In the genomic region with DNA sequence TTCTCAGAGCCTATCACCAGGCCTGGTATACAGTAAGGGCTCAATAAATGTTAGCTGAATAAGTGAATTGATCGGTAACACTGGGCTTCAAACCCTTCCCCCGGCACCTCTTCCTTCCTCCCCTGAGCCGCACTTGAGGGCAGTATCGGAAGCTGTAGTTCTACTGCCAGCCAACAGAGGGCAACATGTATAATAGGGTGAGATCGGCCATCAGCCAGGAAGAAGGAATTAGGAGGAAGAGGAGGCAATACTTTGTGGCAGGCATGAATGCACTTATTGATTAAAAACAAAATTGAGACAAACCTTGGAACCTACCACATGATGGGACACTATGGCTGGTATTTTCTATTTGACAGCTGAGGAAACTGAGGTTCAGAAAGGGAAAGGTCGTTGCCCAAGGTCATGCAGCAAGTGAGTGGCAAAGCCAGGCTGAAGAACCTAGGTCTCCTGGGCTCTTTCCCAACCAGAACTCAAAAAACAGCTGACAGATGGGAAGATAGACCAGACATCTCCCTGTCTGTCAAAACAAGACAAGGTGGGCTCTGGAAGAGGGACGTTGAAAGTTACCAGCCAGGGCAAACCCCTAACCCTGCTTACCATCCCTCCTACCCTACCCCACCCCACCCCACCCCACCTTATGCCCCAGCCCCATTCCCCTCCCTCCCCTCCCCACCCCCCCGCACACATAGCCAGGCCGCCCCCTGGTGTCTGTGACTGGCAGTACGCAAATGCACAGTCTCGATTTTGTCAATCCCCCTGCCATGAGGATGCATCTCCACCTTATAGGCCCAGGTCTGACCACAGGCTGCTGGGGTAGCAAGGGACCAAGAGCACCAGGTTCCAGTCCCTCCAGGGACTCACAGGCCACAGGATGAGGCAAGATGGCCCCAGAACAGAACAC, we compare ENCODE assay signal across 8 cellular contexts.
DNase-seq lines count a peak whose midpoint lies in the region; ATAC-seq and TF ChIP-seq lines count a peak whose summit lies in the region.

No MANE protein-coding gene starts in this region.

- peak; percentile 64 for ATAC-seq in T-helper 17 cell
- ATAC-seq in stimulated activated naive CD8-positive, alpha-beta T cell treated with anti-CD3 and anti-CD28 coated beads, Interleukin-15, Interleukin-2, amounts not matched to agents 100 U/mL and 50 U/mL, for 24 hours = no peak
- ATAC-seq in HG03354 (IDR thresholded peaks at IDR 0.05; ENCODE audit: poor library complexity, severe bottlenecking, unreplicated experiment) = no peak

- peak overlapping the region in 5 of 7 donors; percentile 11 to 64 (median 36) for H3K4me3 Mint-ChIP-seq in CD8-positive, alpha-beta memory T cell
- peak overlapping the region; percentile 55 for H3K4me3 Mint-ChIP-seq in T-helper 17 cell

- no peaks in the 10 kb centered on the region for H3K9me3 Mint-ChIP-seq in CD8-positive, alpha-beta memory T cell

- H3K9me3 ChIP-seq in CD8-positive, alpha-beta memory T cell (ENCODE audit: low read length) = no peaks in the 10 kb centered on the region
- no peaks in the 10 kb centered on the region for H3K9me3 ChIP-seq in T-helper 17 cell (ENCODE audit: control insufficient read depth, low read length, poor library complexity, severe bottlenecking)

- CTCF ChIA-PET in CD8-positive, alpha-beta memory T cell (lab: Charles Lee) = interaction anchor here (0.6 to 13.3 kb wide), 45 partner anchors 9 to 194 kb away, joined by 3 to 234 read pairs (median 5); partner anchors contain the start of gene RUNX3

- H3K27me3 ChIP-seq in CD8-positive, alpha-beta memory T cell (ENCODE audit: insufficient read depth, low read length, poor library complexity, severe bottlenecking) = no peaks in the 10 kb centered on the region
- H3K27me3 ChIP-seq in kidney epithelial cell (ENCODE audit: control insufficient read depth, insufficient read depth, low read length) = peaks cover 16% of the 10 kb centered on the region

- H3K4me1 Mint-ChIP-seq in CD8-positive, alpha-beta memory T cell = peaks cover 40 to 51% (median 49%) of the 10 kb centered on the region in 3 donors
- H3K4me1 Mint-ChIP-seq in T-helper 17 cell = peaks cover 22% of the 10 kb centered on the region

- H3K36me3 ChIP-seq in CD8-positive, alpha-beta memory T cell (ENCODE audit: insufficient read depth, low read length) = no peaks in the 10 kb centered on the region
- no peaks in the 10 kb centered on the region for H3K36me3 ChIP-seq in kidney epithelial cell (ENCODE audit: control insufficient read depth, insufficient read depth, low read length)

- peak overlapping the region in 7 of 8 donors; percentile 49 to 87 (median 63) for H3K27ac Mint-ChIP-seq in CD8-positive, alpha-beta memory T cell
- H3K27ac Mint-ChIP-seq in T-helper 17 cell = peak overlapping the region; percentile 60

- H3K36me3 Mint-ChIP-seq in CD8-positive, alpha-beta memory T cell = peaks cover 0 to 3% (median 0%) of the 10 kb centered on the region in 3 donors
- H3K36me3 Mint-ChIP-seq in T-helper 17 cell (ENCODE audit: low read depth) = no peaks in the 10 kb centered on the region

- DNase-seq in CD8-positive, alpha-beta memory T cell = peak; percentile 25 to 77 (median 60)
- DNase-seq in HT1080 (ENCODE audit: low read depth) = peak; percentile 59
- peak; percentile 35 to 68 (median 47) for DNase-seq in T-helper 17 cell
- peak; percentile 21 for DNase-seq in amniotic epithelial cell (ENCODE audit: low read depth)
- DNase-seq in kidney epithelial cell (ENCODE audit: low read depth) = no peak
- peak; percentile 79 for DNase-seq in stimulated activated naive CD8-positive, alpha-beta T cell treated with anti-CD3 and anti-CD28 coated beads, Interleukin-15, Interleukin-2, amounts not matched to agents 100 U/mL and 50 U/mL, for 24 hours
- DNase-seq in NCI-H774 (lab: John Stamatoyannopoulos, UW) = no peak

- H3K4me3 ChIP-seq in CD8-positive, alpha-beta memory T cell (ENCODE audit: low read length) = no peak overlapping the region
- no peak overlapping the region for H3K4me3 ChIP-seq in kidney epithelial cell (ENCODE audit: low read depth, low read length)

- POLR2A ChIA-PET in CD8-positive, alpha-beta memory T cell (lab: Charles Lee) = interaction anchor here (0.5 to 3.2 kb wide), 12 partner anchors 15 to 190 kb away, joined by 3 to 12 read pairs (median 4); partner anchors contain the start of gene RUNX3

- no peak overlapping the region for H3K27ac ChIP-seq in CD8-positive, alpha-beta memory T cell (ENCODE audit: low read depth, low read length)

- H3K27me3 Mint-ChIP-seq in CD8-positive, alpha-beta memory T cell = peaks cover 0 to 1% of the 10 kb centered on the region in 2 donors
- H3K27me3 Mint-ChIP-seq in T-helper 17 cell = peaks cover 16% of the 10 kb centered on the region

- H3K4me1 ChIP-seq in CD8-positive, alpha-beta memory T cell (ENCODE audit: insufficient read depth, low read length) = peaks cover 62% of the 10 kb centered on the region

- TF ChIP-seq CTCF in kidney epithelial cell (IDR thresholded peaks at IDR 0.05; ENCODE audit: insufficient read depth, low read length, poor library complexity, severe bottlenecking) = peak; percentile 62

Comparison
In these comparisons a context has a peak if more than half of its experiments do, and no peak if none do; other contexts are left out.
1. DNase-seq: peak in CD8-positive, alpha-beta memory T cell (5 of 5), HT1080 (single experiment), T-helper 17 cell (3 of 3), amniotic epithelial cell (single experiment) and stimulated activated naive CD8-positive, alpha-beta T cell treated with anti-CD3 and anti-CD28 coated beads, Interleukin-15, Interleukin-2, amounts not matched to agents 100 U/mL and 50 U/mL, for 24 hours (single experiment); none in kidney epithelial cell (single experiment) and NCI-H774 (single experiment).